Comparison of ENCODE assay signal across 22 cellular contexts in the genomic region with DNA sequence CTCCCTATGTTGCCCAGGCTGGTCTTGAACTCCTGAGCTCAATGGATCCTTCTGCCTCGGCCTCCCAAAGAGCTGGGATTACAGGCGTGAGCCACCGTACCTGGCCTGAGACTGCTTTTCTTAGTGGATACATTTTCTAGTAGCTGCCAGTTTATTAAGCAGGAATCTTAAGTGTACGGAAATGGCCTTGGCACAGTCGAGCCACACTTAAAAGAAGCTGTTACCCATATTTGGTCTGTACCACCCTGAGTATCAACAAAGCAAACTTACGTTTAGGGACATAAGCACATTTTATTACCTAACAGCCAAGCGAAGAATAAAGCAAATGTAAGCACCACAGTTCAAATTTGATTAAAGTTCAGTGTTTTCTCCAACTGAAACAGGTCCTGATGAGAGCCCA.
"Had no signal": no experiment of that assay in that cellular context is flagged by ENCODE, and none has a peak within 500 bp of the region (broad histone marks: within the 10 kb centered on the region; RNA-seq: fewer than 3 reads in every experiment).

No MANE protein-coding gene starts in this region.

- H3K36me3 ChIP-seq: right lobe of liver, suprapubic skin, uterus had no signal

- H3K27me3 ChIP-seq: adrenal gland, hepatocyte, right lobe of liver, suprapubic skin, uterus had no signal

- H3K27ac ChIP-seq: adrenal gland, coronary artery, hepatocyte, right lobe of liver, suprapubic skin, uterus had no signal

- DNase-seq: activated CD4-positive, alpha-beta T cell treated with anti-CD3 and anti-CD28 coated beads for 36 hours; activated CD4-positive, alpha-beta T cell treated with anti-CD3 and anti-CD28 coated beads, Interleukin-2, amount 50 U/mL, for 4 hours; activated CD8-positive, alpha-beta memory T cell treated with anti-CD3 and anti-CD28 coated beads for 24 hours; activated CD8-positive, alpha-beta memory T cell treated with anti-CD3 and anti-CD28 coated beads, Interleukin-2, amount 50 U/mL, for 4 hours; activated naive CD4-positive, alpha-beta T cell; activated T-cell treated with anti-CD3 and anti-CD28 coated beads, Interleukin-2, amount 50 U/mL, for 4 hours; adrenal gland; endodermal cell; mesendoderm; naive B cell; nucleus accumbens; right lobe of liver; small intestine; stimulated activated CD4-positive, alpha-beta T cell treated with anti-CD3 and anti-CD28 coated beads, Interleukin-2, amount 100 ng/mL, for 24 hours; stimulated activated naive CD8-positive, alpha-beta T cell treated with anti-CD3 and anti-CD28 coated beads, Interleukin-15, amount 100 ng/mL, for 72 hours; T-helper 9 cell; uterus had no signal

- ATAC-seq: activated CD4-positive, alpha-beta T cell treated with anti-CD3 and anti-CD28 coated beads for 36 hours; activated T-cell treated with anti-CD3 and anti-CD28 coated beads, Interleukin-2, amount 50 U/mL, for 4 hours; right lobe of liver; stimulated activated effector memory CD8-positive, alpha-beta T cell treated with anti-CD3 and anti-CD28 coated beads, Interleukin-12 subunit alpha, Interleukin-12 subunit beta, amount 100 ng/mL, for 72 hours; stimulated activated naive CD8-positive, alpha-beta T cell treated with anti-CD3 and anti-CD28 coated beads, Interleukin-15, amount 100 ng/mL, for 72 hours; WTC11 had no signal

- H3K4me1 ChIP-seq: adrenal gland, right lobe of liver, suprapubic skin, uterus had no signal

- H3K4me3 ChIP-seq: adrenal gland, coronary artery, hepatocyte, right lobe of liver, suprapubic skin, uterus had no signal

- H3K9me3 ChIP-seq: adrenal gland, right lobe of liver, suprapubic skin, uterus had no signal
